ENCODE assay signal across 8 cellular contexts in the genomic region with DNA sequence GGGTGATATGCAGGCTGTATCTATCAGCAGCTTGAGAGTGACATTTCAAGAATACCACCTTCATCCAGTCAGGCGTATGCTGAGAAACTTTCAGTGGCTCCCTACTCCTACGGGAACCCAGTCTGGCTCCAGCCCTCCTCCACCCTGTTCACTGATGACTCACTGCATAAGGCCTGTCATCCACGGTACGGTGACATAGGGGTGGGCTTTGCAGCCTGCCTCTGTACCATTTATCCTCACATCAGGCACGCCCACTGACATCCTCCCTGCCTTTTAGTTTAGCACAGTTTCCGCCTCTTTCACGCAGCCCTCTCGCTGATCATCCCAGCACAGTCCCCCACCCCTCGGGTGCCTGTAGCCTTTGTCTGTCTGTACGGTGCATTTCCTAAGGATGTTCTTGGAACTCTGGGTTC. TPM values are rescaled to one million over a fixed set of nuclear protein-coding genes. Genes with fewer than 3 reads are reported as not detected.
A peak's percentile ranks its signal among the peaks of the same experiment; 100 is the strongest.
DNase-seq lines count a peak whose midpoint lies in the region; ATAC-seq lines count a peak whose summit lies in the region.
"Had no signal": no experiment of that assay in that cellular context is flagged by ENCODE, and none has a peak within 500 bp of the region (broad histone marks: within the 10 kb centered on the region; RNA-seq: fewer than 3 reads in every experiment).

No MANE protein-coding gene starts in this region.

- no peak overlapping the region for H3K18ac ChIP-seq in mesendoderm (ENCODE audit: low read length)

- H3K4me3 ChIP-seq in mesendoderm (ENCODE audit: low read length): no peak overlapping the region
- H3K4me3 ChIP-seq: adrenal gland had no signal

- H3K9ac ChIP-seq in mesendoderm (ENCODE audit: low read length): no peak overlapping the region

- H3K4ac ChIP-seq in mesendoderm (ENCODE audit: low read depth, low read length): no peak overlapping the region

- no peak overlapping the region for H2BK5ac ChIP-seq in mesendoderm (ENCODE audit: low read length)

- no peak overlapping the region for H3K4me2 ChIP-seq in mesendoderm (ENCODE audit: low read length)

- H3K23ac ChIP-seq in mesendoderm (ENCODE audit: low read length): no peak overlapping the region

- H3K27ac ChIP-seq in mesendoderm (ENCODE audit: low read depth, low read length): no peak overlapping the region
- H3K27ac ChIP-seq: adrenal gland had no signal

- H4K8ac ChIP-seq in mesendoderm (ENCODE audit: low read depth, low read length): no peak overlapping the region

- ATAC-seq in esophagus mucosa (no peak), HG03039 (IDR thresholded peaks at IDR 0.05; ENCODE audit: unreplicated experiment) (no peak)

- H3K79me1 ChIP-seq in mesendoderm (ENCODE audit: low read length): peaks cover 14% of the 10 kb centered on the region

- DNase-seq in T follicular helper cell (ENCODE audit: low read depth) (peak; percentile 34), mesendoderm (peak; percentile 11), foreskin melanocyte (no peak)
- peak in 3 of 4 experiments; percentile 19 to 64 (median 43) for DNase-seq in activated naive CD4-positive, alpha-beta T cell (lab: John Stamatoyannopoulos, UW)
- DNase-seq in stimulated activated naive CD4-positive, alpha-beta T cell (lab: John Stamatoyannopoulos, UW): peak; percentile 44 to 63 (median 53)

- no peaks in the 10 kb centered on the region for H3K79me2 ChIP-seq in mesendoderm (ENCODE audit: control insufficient read depth, insufficient read depth, low read length)

- H3K36me3 ChIP-seq in mesendoderm (ENCODE audit: control insufficient read depth, insufficient read depth, low read length): no peaks in the 10 kb centered on the region
- H3K36me3 ChIP-seq: adrenal gland had no signal

- H2BK120ac ChIP-seq in mesendoderm (ENCODE audit: low read depth, low read length): no peak overlapping the region

- H4K5ac ChIP-seq in mesendoderm (ENCODE audit: low read length): no peak overlapping the region

- H3K27me3 ChIP-seq in mesendoderm (ENCODE audit: insufficient read depth, low read length, poor library complexity): no peaks in the 10 kb centered on the region
- H3K27me3 ChIP-seq: adrenal gland had no signal

- H2BK15ac ChIP-seq in mesendoderm (replicated peaks; ENCODE audit: low read depth): no peak overlapping the region

- peaks cover 12% of the 10 kb centered on the region for H3K4me1 ChIP-seq in mesendoderm (ENCODE audit: control insufficient read depth, low read depth, low read length)

- no peak overlapping the region for H3K56ac ChIP-seq in mesendoderm (ENCODE audit: low read length)

- WGBS in mesendoderm (ENCODE audit: extremely low coverage, insufficient coverage, low lambda C conversion rate): no CpG with 5 or more reads among the region's 10 CpGs

- H2AK5ac ChIP-seq in mesendoderm (ENCODE audit: low read length): no peak overlapping the region

RNA-seq across cellular contexts. Expression of gene PXYLP1, which starts 11.7 kb away (rescaled TPM):
- polyA plus RNA-seq in mesendoderm (2013, experiment 1 of 2): 28.8 TPM
- 30.6 TPM for polyA plus RNA-seq in mesendoderm (2013, experiment 2 of 2)
- total RNA-seq in esophagus mucosa: 1.5 TPM
